ENCODE assay signal across 22 cellular contexts in genomic region chr1:32390904-32391480, GRCh38. TPM values are rescaled to one million over a fixed set of nuclear protein-coding genes. Genes with fewer than 3 reads are reported as not detected.
"Had no signal": no experiment of that assay in that cellular context is flagged by ENCODE, and none has a peak within 500 bp of the region (broad histone marks: within the 10 kb centered on the region; RNA-seq: fewer than 3 reads in every experiment).

No MANE protein-coding gene starts in this region.

- H3K27me3 Mint-ChIP-seq: activated CD4-positive, alpha-beta T cell treated with anti-CD3 and anti-CD28 coated beads, Interleukin-2, amount 10 ng/mL, durations not matched to agents 24 days and 14 days; activated naive CD8-positive, alpha-beta T cell treated with anti-CD3 and anti-CD28 coated beads, Interleukin-2, amount 50 U/mL, for 24 hours; activated T-cell treated with anti-CD3 and anti-CD28 coated beads, Interleukin-2, amount 50 U/mL, for 24 hours had no signal

- H3K27ac ChIP-seq: brain microvascular endothelial cell, gastrocnemius medialis, sigmoid colon, tibial artery had no signal

- H3K9me3 ChIP-seq: gastrocnemius medialis, left lung, sigmoid colon, tibial artery had no signal

- ATAC-seq: activated CD8-positive, alpha-beta T cell treated with anti-CD3 and anti-CD28 coated beads, Interleukin-2, amount 10 ng/mL, durations not matched to agents 7 days and 5 days; activated naive CD8-positive, alpha-beta T cell treated with anti-CD3 and anti-CD28 coated beads, Interleukin-2, amount 50 U/mL, for 24 hours; gastrocnemius medialis; left lung had no signal

- H3K27me3 ChIP-seq: brain microvascular endothelial cell, gastrocnemius medialis, left lung, sigmoid colon, tibial artery had no signal

- DNase-seq: activated CD4-positive, alpha-beta T cell treated with anti-CD3 and anti-CD28 coated beads, Interleukin-2, amount 10 ng/mL, durations not matched to agents 24 days and 14 days; activated CD8-positive, alpha-beta T cell treated with anti-CD3 and anti-CD28 coated beads, Interleukin-2, amount 10 ng/mL, durations not matched to agents 7 days and 5 days; activated naive CD4-positive, alpha-beta T cell treated with anti-CD3 and anti-CD28 coated beads for 36 hours; activated naive CD8-positive, alpha-beta T cell treated with anti-CD3 and anti-CD28 coated beads, Interleukin-2, amount 50 U/mL, for 24 hours; activated T-cell treated with anti-CD3 and anti-CD28 coated beads, Interleukin-2, amount 50 U/mL, for 24 hours; anterior cingulate cortex; brain microvascular endothelial cell; central memory CD4-positive, alpha-beta T cell; gastrocnemius medialis; head of caudate nucleus; left lung; nucleus accumbens; sigmoid colon; stimulated activated naive CD4-positive, alpha-beta T cell treated with Interleukin-2 at 50 U/mL for 16 hours; T-helper 2 cell; tibial artery had no signal

- H3K27ac Mint-ChIP-seq: activated CD4-positive, alpha-beta T cell treated with anti-CD3 and anti-CD28 coated beads, Interleukin-2, amount 10 ng/mL, durations not matched to agents 24 days and 14 days; activated CD8-positive, alpha-beta T cell treated with anti-CD3 and anti-CD28 coated beads, Interleukin-2, amount 10 ng/mL, durations not matched to agents 7 days and 5 days; activated naive CD4-positive, alpha-beta T cell treated with anti-CD3 and anti-CD28 coated beads for 36 hours; activated naive CD8-positive, alpha-beta T cell treated with anti-CD3 and anti-CD28 coated beads, Interleukin-2, amount 50 U/mL, for 24 hours; activated T-cell treated with anti-CD3 and anti-CD28 coated beads, Interleukin-2, amount 50 U/mL, for 24 hours; activated T-helper 2 cell treated with anti-CD3 and anti-CD28 coated beads, Interferon-gamma antibody, Interleukin-2, Interleukin-4, amounts not matched to agents 10 μg/mL and 5 μg/mL and 100 μg/mL, durations not matched to agents 14 hours and 24 hours and 36 hours; mesothelial cell of epicardium; nephron had no signal

- H3K4me3 ChIP-seq: gastrocnemius medialis, left lung, sigmoid colon, tibial artery had no signal

- H3K9me3 Mint-ChIP-seq: activated CD4-positive, alpha-beta T cell treated with anti-CD3 and anti-CD28 coated beads, Interleukin-2, amount 10 ng/mL, durations not matched to agents 24 days and 14 days; activated naive CD4-positive, alpha-beta T cell treated with anti-CD3 and anti-CD28 coated beads for 36 hours; activated naive CD8-positive, alpha-beta T cell treated with anti-CD3 and anti-CD28 coated beads, Interleukin-2, amount 50 U/mL, for 24 hours; activated T-cell treated with anti-CD3 and anti-CD28 coated beads, Interleukin-2, amount 50 U/mL, for 24 hours; activated T-helper 2 cell treated with anti-CD3 and anti-CD28 coated beads, Interferon-gamma antibody, Interleukin-2, Interleukin-4, amounts not matched to agents 10 μg/mL and 5 μg/mL and 100 μg/mL, durations not matched to agents 14 hours and 24 hours and 36 hours; mesothelial cell of epicardium; nephron had no signal

- H3K4me3 Mint-ChIP-seq: activated CD4-positive, alpha-beta T cell treated with anti-CD3 and anti-CD28 coated beads, Interleukin-2, amount 10 ng/mL, durations not matched to agents 24 days and 14 days; activated CD8-positive, alpha-beta T cell treated with anti-CD3 and anti-CD28 coated beads, Interleukin-2, amount 10 ng/mL, durations not matched to agents 7 days and 5 days; activated naive CD4-positive, alpha-beta T cell treated with anti-CD3 and anti-CD28 coated beads for 36 hours; activated naive CD8-positive, alpha-beta T cell treated with anti-CD3 and anti-CD28 coated beads, Interleukin-2, amount 50 U/mL, for 24 hours; activated T-cell treated with anti-CD3 and anti-CD28 coated beads, Interleukin-2, amount 50 U/mL, for 24 hours; mesothelial cell of epicardium had no signal

RNA-seq across cellular contexts. Expression of gene TSSK3, which starts 28.7 kb away (rescaled TPM):
- total RNA-seq: epithelial cell of proximal tubule, kidney epithelial cell, lung microvascular endothelial cell had no signal
